ENCODE assay signal across 29 cellular contexts in the genomic region with DNA sequence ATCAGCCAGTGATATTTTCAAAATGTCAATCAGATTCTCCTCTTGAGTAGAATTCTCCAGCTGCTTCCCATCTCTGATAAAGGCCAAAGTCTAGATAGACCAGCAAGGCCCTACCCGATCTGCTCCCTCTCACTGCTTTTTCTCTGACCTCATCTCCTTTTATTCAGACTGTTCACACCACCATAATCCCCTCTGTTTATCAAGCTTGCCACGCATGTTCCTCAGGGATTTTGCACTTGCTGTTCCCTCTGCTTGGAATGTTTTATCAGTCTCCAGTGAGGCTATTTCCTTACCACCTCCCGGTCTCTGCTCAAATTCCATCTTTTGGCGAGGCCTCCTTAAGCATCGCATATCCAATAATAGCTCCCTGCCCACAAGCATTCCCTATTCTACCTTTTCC. TPM values are rescaled to one million over a fixed set of nuclear protein-coding genes. Genes with fewer than 3 reads are reported as not detected.
A peak's percentile ranks its signal among the peaks of the same experiment; 100 is the strongest.
DNase-seq lines count a peak whose midpoint lies in the region; ATAC-seq and TF ChIP-seq lines count a peak whose summit lies in the region.
"Had no signal": no experiment of that assay in that cellular context is flagged by ENCODE, and none has a peak within 500 bp of the region (broad histone marks: within the 10 kb centered on the region; RNA-seq: fewer than 3 reads in every experiment).

No MANE protein-coding gene starts in this region.

- H3K4me1 ChIP-seq in Caco-2 (no peaks in the 10 kb centered on the region), neutrophil (ENCODE audit: control insufficient read depth in 1 of 2, insufficient read depth in 1 of 2, low read depth in 1 of 2, low read length in 1 of 2) (peaks cover 25 to 32% of the 10 kb centered on the region in 2 experiments)
- H3K4me1 ChIP-seq: HAP-1, lower lobe of right lung, testis, uterus had no signal

- H3K36me3 ChIP-seq in Caco-2 (ENCODE audit: control insufficient read depth, insufficient read depth, low read length) (no peaks in the 10 kb centered on the region), neutrophil (peaks cover 12% of the 10 kb centered on the region)
- H3K36me3 ChIP-seq: adrenal gland, uterus had no signal

- no peaks in the 10 kb centered on the region for H3K9me3 Mint-ChIP-seq in activated T-cell treated with anti-CD3 and anti-CD28 coated beads, Interleukin-2, amount 50 U/mL, for 72 hours
- H3K9me3 Mint-ChIP-seq in Caco-2 (ENCODE audit: unreplicated experiment): no peaks in the 10 kb centered on the region
- no peaks in the 10 kb centered on the region for H3K9me3 Mint-ChIP-seq in central memory CD8-positive, alpha-beta T cell
- H3K9me3 Mint-ChIP-seq: activated CD4-positive, alpha-beta T cell treated with anti-CD3 and anti-CD28 coated beads, Interleukin-2, amount 10 ng/mL, durations not matched to agents 24 days and 14 days; stimulated activated naive B cell treated with anti-CD40 and anti-IgM and Interleukin-4, amounts not matched to agents 10 μg/mL and 1 μg/mL and 100 μg/mL, for 72 hours; T-helper 2 cell treated with Interferon-gamma antibody and Interleukin-4, amounts not matched to agents 5 μg/mL and 100 μg/mL, for 36 hours had no signal

- POLR2A ChIA-PET in Caco-2 (lab: Charles Lee): no interaction called here

- DNase-seq in activated T-cell treated with anti-CD3 and anti-CD28 coated beads, Interleukin-2, amount 50 U/mL, for 72 hours: no peak
- DNase-seq in activated T-cell treated with anti-CD3 and anti-CD28 coated beads for 4 hours (no peak), Caco-2 (no peak), GM10266 (ENCODE audit: extremely low spot score) (no peak)
- no peak for DNase-seq in central memory CD8-positive, alpha-beta T cell (ENCODE audit: low spot score in 2 of 2)
- DNase-seq: activated CD4-positive, alpha-beta T cell treated with anti-CD3 and anti-CD28 coated beads, Interleukin-2, amount 10 ng/mL, durations not matched to agents 24 days and 14 days; activated CD8-positive, alpha-beta memory T cell treated with anti-CD3 and anti-CD28 coated beads, Interleukin-2, amount 10 ng/mL, durations not matched to agents 7 days and 5 days; adrenal gland; AML-193; esophagus squamous epithelium; kidney glomerular epithelial cell; lower lobe of right lung; NCI-H1105 treated with DMSO at 0.1 percent for 48 hours; NCI-H2081; NCI-H345; nucleus accumbens; SK-N-SH; spleen; stimulated activated CD4-positive, alpha-beta T cell treated with anti-CD3 and anti-CD28 coated beads, Interleukin-2, amount 100 ng/mL, for 48 hours; stimulated activated naive B cell treated with anti-CD40 and anti-IgM and Interleukin-4, amounts not matched to agents 10 μg/mL and 1 μg/mL and 100 μg/mL, for 72 hours; testis; uterus had no signal

- H3K36me3 Mint-ChIP-seq in activated T-cell treated with anti-CD3 and anti-CD28 coated beads, Interleukin-2, amount 50 U/mL, for 72 hours (ENCODE audit: insufficient read depth in 2 of 2): peaks cover 2 to 7% of the 10 kb centered on the region in 2 donors
- peaks cover 96% of the 10 kb centered on the region for H3K36me3 Mint-ChIP-seq in Caco-2 (ENCODE audit: insufficient read depth, unreplicated experiment)
- peaks cover 17% of the 10 kb centered on the region for H3K36me3 Mint-ChIP-seq in central memory CD8-positive, alpha-beta T cell (ENCODE audit: insufficient read depth)

- no peaks in the 10 kb centered on the region for H3K27me3 Mint-ChIP-seq in activated T-cell treated with anti-CD3 and anti-CD28 coated beads, Interleukin-2, amount 50 U/mL, for 72 hours (ENCODE audit: low read depth)
- no peaks in the 10 kb centered on the region for H3K27me3 Mint-ChIP-seq in Caco-2 (ENCODE audit: insufficient read depth, unreplicated experiment)
- no peaks in the 10 kb centered on the region for H3K27me3 Mint-ChIP-seq in central memory CD8-positive, alpha-beta T cell
- H3K27me3 Mint-ChIP-seq: activated CD4-positive, alpha-beta T cell treated with anti-CD3 and anti-CD28 coated beads, Interleukin-2, amount 10 ng/mL, durations not matched to agents 24 days and 14 days; activated CD8-positive, alpha-beta memory T cell treated with anti-CD3 and anti-CD28 coated beads, Interleukin-2, amount 10 ng/mL, durations not matched to agents 7 days and 5 days; stimulated activated naive B cell treated with anti-CD40 and anti-IgM and Interleukin-4, amounts not matched to agents 10 μg/mL and 1 μg/mL and 100 μg/mL, for 72 hours had no signal

- TF ChIP-seq CTCF in Caco-2 (IDR thresholded peaks at IDR 0.05; ENCODE audit: insufficient read depth in 1 of 2, low read depth in 1 of 2, low read length in 1 of 2, severe bottlenecking in 1 of 2, unreplicated experiment in 1 of 2) (no peak), neutrophil (IDR thresholded peaks at IDR 0.05) (no peak), GM10266 (IDR thresholded peaks at IDR 0.05; ENCODE audit: control insufficient read depth, insufficient read depth, low read depth, missing control alignments) (no peak)

- H3K4me3 ChIP-seq in Caco-2 (ENCODE audit: low read depth, low read length): no peak overlapping the region
- H3K4me3 ChIP-seq in neutrophil (ENCODE audit: low read depth in 1 of 2, low read length in 1 of 2): no peak overlapping the region
- H3K4me3 ChIP-seq: adrenal gland, coronary artery, esophagus squamous epithelium, GM12878, HAP-1, lower lobe of right lung, spleen, testis, uterus had no signal

- H3K27ac Mint-ChIP-seq in activated T-cell treated with anti-CD3 and anti-CD28 coated beads, Interleukin-2, amount 50 U/mL, for 72 hours: peak overlapping the region; percentile 6
- H3K27ac Mint-ChIP-seq in Caco-2 (ENCODE audit: unreplicated experiment): peak overlapping the region; percentile 48
- peak overlapping the region; percentile 52 for H3K27ac Mint-ChIP-seq in central memory CD8-positive, alpha-beta T cell (ENCODE audit: low read depth)
- H3K27ac Mint-ChIP-seq: activated CD4-positive, alpha-beta T cell treated with anti-CD3 and anti-CD28 coated beads, Interleukin-2, amount 10 ng/mL, durations not matched to agents 24 days and 14 days; activated CD8-positive, alpha-beta memory T cell treated with anti-CD3 and anti-CD28 coated beads, Interleukin-2, amount 10 ng/mL, durations not matched to agents 7 days and 5 days; stimulated activated naive B cell treated with anti-CD40 and anti-IgM and Interleukin-4, amounts not matched to agents 10 μg/mL and 1 μg/mL and 100 μg/mL, for 72 hours; T-helper 2 cell treated with Interferon-gamma antibody and Interleukin-4, amounts not matched to agents 5 μg/mL and 100 μg/mL, for 36 hours had no signal

- H3K4me3 Mint-ChIP-seq in activated T-cell treated with anti-CD3 and anti-CD28 coated beads, Interleukin-2, amount 50 U/mL, for 72 hours: no peak overlapping the region
- no peak overlapping the region for H3K4me3 Mint-ChIP-seq in Caco-2 (ENCODE audit: unreplicated experiment)
- no peak overlapping the region for H3K4me3 Mint-ChIP-seq in central memory CD8-positive, alpha-beta T cell
- H3K4me3 Mint-ChIP-seq: activated CD4-positive, alpha-beta T cell treated with anti-CD3 and anti-CD28 coated beads, Interleukin-2, amount 10 ng/mL, durations not matched to agents 24 days and 14 days; activated CD8-positive, alpha-beta memory T cell treated with anti-CD3 and anti-CD28 coated beads, Interleukin-2, amount 10 ng/mL, durations not matched to agents 7 days and 5 days; T-helper 2 cell treated with Interferon-gamma antibody and Interleukin-4, amounts not matched to agents 5 μg/mL and 100 μg/mL, for 36 hours had no signal

- ATAC-seq in activated T-cell treated with anti-CD3 and anti-CD28 coated beads, Interleukin-2, amount 50 U/mL, for 72 hours (replicated peaks in 1 of 2): no peak
- no peak for ATAC-seq in central memory CD8-positive, alpha-beta T cell (replicated peaks; ENCODE audit: extremely low read depth, poor library complexity, severe bottlenecking)
- ATAC-seq in GM18858 (IDR thresholded peaks at IDR 0.05; ENCODE audit: unreplicated experiment): no peak
- no peak for ATAC-seq in HG02763 (IDR thresholded peaks at IDR 0.05; ENCODE audit: unreplicated experiment)
- ATAC-seq: activated CD8-positive, alpha-beta memory T cell treated with anti-CD3 and anti-CD28 coated beads, Interleukin-2, amount 10 ng/mL, durations not matched to agents 7 days and 5 days; GM12878; lower lobe of right lung; stimulated activated naive B cell treated with anti-CD40 and anti-IgM and Interleukin-4, amounts not matched to agents 10 μg/mL and 1 μg/mL and 100 μg/mL, for 72 hours had no signal

- BruUV-seq in Caco-2 (replicated peaks; lab: Mats Ljungman, UMichigan): no TSS peak

- peaks cover 4% of the 10 kb centered on the region for H3K4me1 Mint-ChIP-seq in activated T-cell treated with anti-CD3 and anti-CD28 coated beads, Interleukin-2, amount 50 U/mL, for 72 hours (ENCODE audit: low read depth)
- peaks cover 23% of the 10 kb centered on the region for H3K4me1 Mint-ChIP-seq in Caco-2 (ENCODE audit: low read depth, unreplicated experiment)
- peaks cover 18% of the 10 kb centered on the region for H3K4me1 Mint-ChIP-seq in central memory CD8-positive, alpha-beta T cell

- CTCF ChIA-PET in Caco-2 (lab: Charles Lee): no interaction called here

- intact Hi-C loops in Caco-2 (cut with micrococcal nuclease; ENCODE audit: unreplicated experiment): no loop called here

- H3K27me3 ChIP-seq in Caco-2 (replicated peaks; ENCODE audit: control insufficient read depth, insufficient read depth, low read length) (no peaks in the 10 kb centered on the region), neutrophil (no peaks in the 10 kb centered on the region)
- H3K27me3 ChIP-seq: adrenal gland, esophagus squamous epithelium, spleen, testis, uterus had no signal

- H3K9me3 ChIP-seq in Caco-2 (no peaks in the 10 kb centered on the region), neutrophil (no peaks in the 10 kb centered on the region)
- H3K9me3 ChIP-seq: adrenal gland, esophagus squamous epithelium, HAP-1, lower lobe of right lung, SK-N-SH, spleen, testis, uterus had no signal

- H3K27ac ChIP-seq in neutrophil: peak overlapping the region; percentile 45
- H3K27ac ChIP-seq: adrenal gland, coronary artery, esophagus squamous epithelium, lower lobe of right lung, testis, uterus had no signal

RNA-seq across cellular contexts. Expression of a gene that starts 20.1 kb away (rescaled TPM):
- total RNA-seq in activated T-cell treated with anti-CD3 and anti-CD28 coated beads, Interleukin-2, amount 50 U/mL, for 72 hours: 10 to 100 TPM; 10.3 to 11.4 TPM
- 21.5 and 25.4 TPM in 2 replicates for total RNA-seq in Caco-2 (2022)
